In genomic region chr12:93612719-93613228, GRCh38 we compare ENCODE assay signal across 24 cellular contexts.
"Had no signal": no experiment of that assay in that cellular context is flagged by ENCODE, and none has a peak within 500 bp of the region (broad histone marks: within the 10 kb centered on the region; RNA-seq: fewer than 3 reads in every experiment).

No MANE protein-coding gene starts in this region.

- H3K4me3 ChIP-seq: breast epithelium, esophagus muscularis mucosa, hepatocyte, left lung, right lobe of liver, skin epidermis, thoracic aorta had no signal

- DNase-seq: activated CD4-positive, alpha-beta memory T cell treated with anti-CD3 and anti-CD28 coated beads for 36 hours; activated CD4-positive, alpha-beta T cell treated with anti-CD3 and anti-CD28 coated beads, Interleukin-2, amount 10 ng/mL, durations not matched to agents 24 days and 14 days; activated CD4-positive, CD25-positive, alpha-beta regulatory T cell treated with anti-CD3 and anti-CD28 coated beads, Interleukin-2, amount 50 U/mL, for 72 hours; activated naive CD8-positive, alpha-beta T cell treated with anti-CD3 and anti-CD28 coated beads, Interleukin-2, amount 50 U/mL, for 24 hours; activated T-cell treated with anti-CD3 and anti-CD28 coated beads, Interleukin-2, amount 50 U/mL, for 48 hours; dermis blood vessel endothelial cell; effector CD4-positive, alpha-beta T cell; foreskin keratinocyte; immature natural killer cell; left lung; naive thymus-derived CD8-positive, alpha-beta T cell; right lobe of liver; stimulated activated CD4-positive, alpha-beta T cell treated with anti-CD3 and anti-CD28 coated beads, Interleukin-12 subunit alpha, Interleukin-12 subunit beta, amount 100 ng/mL, for 4 hours; stimulated activated CD4-positive, alpha-beta T cell treated with anti-CD3 and anti-CD28 coated beads, Interleukin-4, amount 100 ng/mL, for 1 hour; stimulated activated naive CD8-positive, alpha-beta T cell treated with anti-CD3 and anti-CD28 coated beads, Interleukin-15, Interleukin-2, amounts not matched to agents 100 U/mL and 50 U/mL, for 24 hours; T-helper 17 cell; T1000; trophoblast cell; WERI-Rb-1 had no signal

- ATAC-seq: activated naive CD8-positive, alpha-beta T cell treated with anti-CD3 and anti-CD28 coated beads, Interleukin-2, amount 50 U/mL, for 24 hours; foreskin keratinocyte; left lung; naive thymus-derived CD8-positive, alpha-beta T cell; right lobe of liver; stimulated activated naive CD8-positive, alpha-beta T cell treated with anti-CD3 and anti-CD28 coated beads, Interleukin-15, Interleukin-2, amounts not matched to agents 100 U/mL and 50 U/mL, for 24 hours; T-helper 17 cell had no signal

- H3K9me3 ChIP-seq: breast epithelium, esophagus muscularis mucosa, left lung, right lobe of liver, thoracic aorta had no signal

- H3K27ac ChIP-seq: breast epithelium, esophagus muscularis mucosa, foreskin keratinocyte, hepatocyte, left lung, right lobe of liver, skin epidermis, thoracic aorta, WERI-Rb-1 had no signal

- H3K27me3 ChIP-seq: breast epithelium, esophagus muscularis mucosa, foreskin keratinocyte, hepatocyte, left lung, right lobe of liver had no signal

- H3K36me3 ChIP-seq: breast epithelium, esophagus muscularis mucosa, left lung, right lobe of liver, thoracic aorta, WERI-Rb-1 had no signal

- H3K4me1 ChIP-seq: breast epithelium, esophagus muscularis mucosa, left lung, right lobe of liver had no signal
